ENCODE assay signal across 8 cellular contexts in the genomic region with DNA sequence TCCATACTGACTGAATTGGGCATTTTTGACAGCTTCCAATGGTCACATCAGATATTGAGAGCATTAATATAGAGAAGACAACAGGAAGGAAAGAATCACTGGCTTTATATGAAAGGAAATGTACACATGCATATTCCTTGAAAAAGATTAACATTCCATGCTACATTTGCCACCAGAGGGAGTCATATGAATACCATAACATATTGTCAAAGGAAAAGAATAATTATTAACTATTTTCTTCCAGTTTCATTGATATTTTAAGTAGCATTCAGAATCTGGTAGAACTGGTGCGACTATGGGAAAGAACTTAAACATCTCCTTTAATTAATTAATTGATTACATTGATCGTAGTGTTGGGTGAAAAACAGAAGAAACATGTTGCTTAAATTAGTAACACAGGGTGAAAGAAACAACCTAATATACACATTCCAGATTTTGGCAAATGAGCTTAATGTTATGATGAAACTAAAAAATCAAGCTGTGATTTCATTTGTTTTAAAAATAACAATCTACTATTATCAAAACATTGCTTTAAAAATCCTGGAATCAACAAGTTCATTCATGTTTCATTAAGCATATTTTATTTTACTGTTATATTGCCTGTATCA.
DNase-seq lines count a peak whose midpoint lies in the region; ATAC-seq and TF ChIP-seq lines count a peak whose summit lies in the region.

No MANE protein-coding gene starts in this region.

- no peak overlapping the region for H3K4me3 ChIP-seq in RWPE2 (ENCODE audit: severe bottlenecking)

- peak; percentile 16 for TF ChIP-seq CTCF in GM10248 (IDR thresholded peaks at IDR 0.05; ENCODE audit: control extremely low read depth, extremely low read depth, low read depth, missing control alignments)
- peak; percentile 66 for TF ChIP-seq CTCF in RWPE2 (IDR thresholded peaks at IDR 0.05; ENCODE audit: poor library complexity, severe bottlenecking)
- TF ChIP-seq CTCF in foreskin keratinocyte (conservative IDR thresholded peaks at IDR 0.05), result peak; percentile 73

- no peak overlapping the region for H3K27ac ChIP-seq in RWPE2 (ENCODE audit: poor library complexity, severe bottlenecking)
- no peak overlapping the region for H3K27ac ChIP-seq in foreskin keratinocyte

- H3K4me1 Mint-ChIP-seq in stimulated activated effector memory CD8-positive, alpha-beta T cell treated with anti-CD3 and anti-CD28 coated beads, Interleukin-12 subunit alpha, Interleukin-12 subunit beta, amount 100 ng/mL, for 72 hours, result no peaks in the 10 kb centered on the region

- ATAC-seq in RWPE2 (ENCODE audit: low read depth), result 0 out of 3 replicates have a peak, but pooled peaks have one; percentile 46
- peak; percentile 24 for ATAC-seq in foreskin keratinocyte
- ATAC-seq in stimulated activated effector memory CD8-positive, alpha-beta T cell treated with anti-CD3 and anti-CD28 coated beads, Interleukin-12 subunit alpha, Interleukin-12 subunit beta, amount 100 ng/mL, for 72 hours, result no peak
- ATAC-seq in HG02588 (IDR thresholded peaks at IDR 0.05; ENCODE audit: unreplicated experiment), result no peak
- no peak for ATAC-seq in HG02840 (IDR thresholded peaks at IDR 0.05; ENCODE audit: low FRiP score, unreplicated experiment)
- no peak for ATAC-seq in GM18511 (IDR thresholded peaks at IDR 0.05; ENCODE audit: unreplicated experiment)

- no peaks in the 10 kb centered on the region for H3K4me1 ChIP-seq in RWPE2 (ENCODE audit: insufficient read depth, poor library complexity, severe bottlenecking)
- H3K4me1 ChIP-seq in foreskin keratinocyte, result peaks cover 26% of the 10 kb centered on the region

- H3K27ac Mint-ChIP-seq in stimulated activated effector memory CD8-positive, alpha-beta T cell treated with anti-CD3 and anti-CD28 coated beads, Interleukin-12 subunit alpha, Interleukin-12 subunit beta, amount 100 ng/mL, for 72 hours, result no peak overlapping the region

- no peaks in the 10 kb centered on the region for H3K9me3 ChIP-seq in RWPE2 (ENCODE audit: severe bottlenecking)

- CTCF ChIA-PET in GM10248 (lab: Yijun Ruan, JAX), result interaction anchor here (1.2 kb wide), 1 partner anchor 270 kb away, joined by 4 read pairs; no protein-coding TSS in a partner anchor

- POLR2A ChIA-PET in GM10248 (lab: Yijun Ruan, JAX), result no interaction called here

- no peaks in the 10 kb centered on the region for H3K36me3 ChIP-seq in RWPE2 (ENCODE audit: low read depth)

- H3K27me3 ChIP-seq in RWPE2 (ENCODE audit: insufficient read depth, poor library complexity, severe bottlenecking) (no peaks in the 10 kb centered on the region), foreskin keratinocyte (no peaks in the 10 kb centered on the region)

- H3K4me3 Mint-ChIP-seq in stimulated activated effector memory CD8-positive, alpha-beta T cell treated with anti-CD3 and anti-CD28 coated beads, Interleukin-12 subunit alpha, Interleukin-12 subunit beta, amount 100 ng/mL, for 72 hours, result no peak overlapping the region

- no peaks in the 10 kb centered on the region for H3K36me3 Mint-ChIP-seq in stimulated activated effector memory CD8-positive, alpha-beta T cell treated with anti-CD3 and anti-CD28 coated beads, Interleukin-12 subunit alpha, Interleukin-12 subunit beta, amount 100 ng/mL, for 72 hours

- H3K9me3 Mint-ChIP-seq in stimulated activated effector memory CD8-positive, alpha-beta T cell treated with anti-CD3 and anti-CD28 coated beads, Interleukin-12 subunit alpha, Interleukin-12 subunit beta, amount 100 ng/mL, for 72 hours, result peaks cover 3% of the 10 kb centered on the region

- DNase-seq in A172 (ENCODE audit: low spot score), result peak; percentile 16
- no peak for DNase-seq in GM10248 (ENCODE audit: extremely low spot score)
- DNase-seq in RWPE2 (ENCODE audit: low spot score), result no peak
- peak in 1 of 2 donors; percentile 53 for DNase-seq in foreskin keratinocyte
- DNase-seq in stimulated activated effector memory CD8-positive, alpha-beta T cell treated with anti-CD3 and anti-CD28 coated beads, Interleukin-12 subunit alpha, Interleukin-12 subunit beta, amount 100 ng/mL, for 72 hours (ENCODE audit: low spot score in 2 of 2), result no peak

Comparison
In these comparisons a context has a peak if more than half of its experiments do, and no peak if none do; other contexts are left out.
1. CTCF ChIP-seq: peak in every context shown above with its lines; median percentile 73 in foreskin keratinocyte; 66 in RWPE2; 16 in GM10248.
2. ATAC-seq: peak in RWPE2 (single experiment) and foreskin keratinocyte (single experiment); none in stimulated activated effector memory CD8-positive, alpha-beta T cell treated with anti-CD3 and anti-CD28 coated beads, Interleukin-12 subunit alpha, Interleukin-12 subunit beta, amount 100 ng/mL, for 72 hours (single experiment), HG02588 (single experiment), HG02840 (single experiment) and GM18511 (single experiment).